11 cellular contexts compared by ENCODE assay signal in genomic region chr7:513521-514166, GRCh38. TPM values are rescaled to one million over a fixed set of nuclear protein-coding genes. Genes with fewer than 3 reads are reported as not detected.
DNase-seq lines count a peak whose midpoint lies in the region; ATAC-seq and TF ChIP-seq lines count a peak whose summit lies in the region.
"Had no signal": no experiment of that assay in that cellular context is flagged by ENCODE, and none has a peak within 500 bp of the region (broad histone marks: within the 10 kb centered on the region; RNA-seq: fewer than 3 reads in every experiment).

No MANE protein-coding gene starts in this region.

- H3K9me3 ChIP-seq in tibial nerve, result no peaks in the 10 kb centered on the region
- H3K9me3 ChIP-seq: BE2C had no signal

- CTCF ChIA-PET in activated naive CD4-positive, alpha-beta T cell treated with anti-CD3 and anti-CD28 coated beads for 36 hours (lab: Charles Lee), result interaction anchor here (0.7 to 1.0 kb wide), 2 partner anchors 127 to 180 kb away, joined by 3 read pairs; no protein-coding TSS in a partner anchor

- H3K4me1 Mint-ChIP-seq in activated naive CD4-positive, alpha-beta T cell treated with anti-CD3 and anti-CD28 coated beads for 36 hours (ENCODE audit: low read depth), result peaks cover 16% of the 10 kb centered on the region
- peaks cover 8% of the 10 kb centered on the region for H3K4me1 Mint-ChIP-seq in activated T-helper 17 cell treated with anti-CD3 and anti-CD28 coated beads, Interleukin-2, amount 50 U/mL, for 72 hours

- TF ChIP-seq CTCF in tibial nerve (IDR thresholded peaks at IDR 0.05), result no peak

- no peaks in the 10 kb centered on the region for H3K27me3 ChIP-seq in tibial nerve

- ATAC-seq in activated T-helper 17 cell treated with anti-CD3 and anti-CD28 coated beads, Interleukin-2, amount 50 U/mL, for 72 hours (replicated peaks), result peak; percentile 53
- no peak for ATAC-seq in GM21529 (IDR thresholded peaks at IDR 0.05; ENCODE audit: unreplicated experiment)

- no peak overlapping the region for H3K27ac Mint-ChIP-seq in activated naive CD4-positive, alpha-beta T cell treated with anti-CD3 and anti-CD28 coated beads for 36 hours
- H3K27ac Mint-ChIP-seq in activated T-helper 17 cell treated with anti-CD3 and anti-CD28 coated beads, Interleukin-2, amount 50 U/mL, for 72 hours, result peak overlapping the region; percentile 78

- DNase-seq in activated naive CD4-positive, alpha-beta T cell treated with Interleukin-2 at 50 U/mL for 16 hours, result peak; percentile 47
- no peak for DNase-seq in activated naive CD4-positive, alpha-beta T cell treated with anti-CD3 and anti-CD28 coated beads for 36 hours
- DNase-seq in iris pigment epithelial cell (ENCODE audit: low read depth) (peak; percentile 46), tibial nerve (ENCODE audit: low spot score in 2 of 2) (no peak), NCI-H345 (lab: John Stamatoyannopoulos, UW) (no peak), DMS 273 treated with DMSO at 0.1 percent for 48 hours (lab: John Stamatoyannopoulos, UW) (no peak)
- DNase-seq: activated CD4-positive, alpha-beta T cell treated with anti-CD3 and anti-CD28 coated beads for 4 hours; BE2C had no signal

- no peaks in the 10 kb centered on the region for H3K9me3 Mint-ChIP-seq in activated naive CD4-positive, alpha-beta T cell treated with anti-CD3 and anti-CD28 coated beads for 36 hours
- no peaks in the 10 kb centered on the region for H3K9me3 Mint-ChIP-seq in activated T-helper 17 cell treated with anti-CD3 and anti-CD28 coated beads, Interleukin-2, amount 50 U/mL, for 72 hours

- H3K4me1 ChIP-seq in tibial nerve, result peaks cover 0 to 55% (median 35%) of the 10 kb centered on the region in 4 donors
- H3K4me1 ChIP-seq: BE2C had no signal

- no peak overlapping the region for H3K4me3 ChIP-seq in tibial nerve
- H3K4me3 ChIP-seq: cardiac muscle cell had no signal

- H3K36me3 Mint-ChIP-seq in activated naive CD4-positive, alpha-beta T cell treated with anti-CD3 and anti-CD28 coated beads for 36 hours (ENCODE audit: low read depth), result no peaks in the 10 kb centered on the region
- peaks cover 56% of the 10 kb centered on the region for H3K36me3 Mint-ChIP-seq in activated T-helper 17 cell treated with anti-CD3 and anti-CD28 coated beads, Interleukin-2, amount 50 U/mL, for 72 hours (ENCODE audit: low read depth)

- H3K27me3 Mint-ChIP-seq in activated naive CD4-positive, alpha-beta T cell treated with anti-CD3 and anti-CD28 coated beads for 36 hours (ENCODE audit: low read depth), result peaks cover 23% of the 10 kb centered on the region
- no peaks in the 10 kb centered on the region for H3K27me3 Mint-ChIP-seq in activated T-helper 17 cell treated with anti-CD3 and anti-CD28 coated beads, Interleukin-2, amount 50 U/mL, for 72 hours

- no peak for TF ChIP-seq POLR2A in tibial nerve (IDR thresholded peaks at IDR 0.05)

- peak in 1 of 2 donors; percentile 27 for TF ChIP-seq EP300 in tibial nerve (IDR thresholded peaks at IDR 0.05)

- intact Hi-C loops in activated naive CD4-positive, alpha-beta T cell treated with anti-CD3 and anti-CD28 coated beads for 36 hours (cut with micrococcal nuclease), result no loop called here

- peak overlapping the region in 3 of 4 donors; percentile 56 to 91 (median 86) for H3K27ac ChIP-seq in tibial nerve
- H3K27ac ChIP-seq: cardiac muscle cell had no signal

- H3K4me3 Mint-ChIP-seq in activated naive CD4-positive, alpha-beta T cell treated with anti-CD3 and anti-CD28 coated beads for 36 hours, result no peak overlapping the region
- peak overlapping the region; percentile 70 for H3K4me3 Mint-ChIP-seq in activated T-helper 17 cell treated with anti-CD3 and anti-CD28 coated beads, Interleukin-2, amount 50 U/mL, for 72 hours

- H3K36me3 ChIP-seq in tibial nerve, result peaks cover 0 to 33% (median 0%) of the 10 kb centered on the region in 3 donors
- H3K36me3 ChIP-seq: BE2C, cardiac muscle cell had no signal

- WGBS in tibial nerve, 2 donors, result 63 to 64% methylated on average over 20 of the region's 20 CpGs

RNA-seq across cellular contexts. Expression of gene PDGFA, which starts 6.0 kb away (rescaled TPM):
- total RNA-seq in activated naive CD4-positive, alpha-beta T cell treated with anti-CD3 and anti-CD28 coated beads for 36 hours, result 1 to 10 TPM; 7.7 TPM
- total RNA-seq in activated T-helper 17 cell treated with anti-CD3 and anti-CD28 coated beads, Interleukin-2, amount 50 U/mL, for 72 hours, result 10 to 100 TPM; 11.9 to 28.1 TPM
- 10 to 100 TPM; 33.4 to 84.1 (median 40.6) TPM for total RNA-seq in tibial nerve

Comparison
In these comparisons a context has a peak if more than half of its experiments do, and no peak if none do; other contexts are left out.
1. DNase-seq: peak in activated naive CD4-positive, alpha-beta T cell treated with Interleukin-2 at 50 U/mL for 16 hours (single experiment) and iris pigment epithelial cell (single experiment); none in activated naive CD4-positive, alpha-beta T cell treated with anti-CD3 and anti-CD28 coated beads for 36 hours (single experiment), tibial nerve (0 of 2), NCI-H345 (single experiment) and DMS 273 treated with DMSO at 0.1 percent for 48 hours (single experiment).